ENCODE assay signal across 22 cellular contexts in genomic region chr13:45909724-45910123, GRCh38. TPM values are rescaled to one million over a fixed set of nuclear protein-coding genes. Genes with fewer than 3 reads are reported as not detected.
DNase-seq lines count a peak whose midpoint lies in the region; ATAC-seq and TF ChIP-seq lines count a peak whose summit lies in the region.
"Had no signal": no experiment of that assay in that cellular context is flagged by ENCODE, and none has a peak within 500 bp of the region (broad histone marks: within the 10 kb centered on the region; RNA-seq: fewer than 3 reads in every experiment).

No MANE protein-coding gene starts in this region.

- H3K36me3 Mint-ChIP-seq in stimulated activated effector memory CD8-positive, alpha-beta T cell treated with anti-CD3 and anti-CD28 coated beads, Interleukin-12 subunit alpha, Interleukin-12 subunit beta, amount 100 ng/mL, for 72 hours, result no peaks in the 10 kb centered on the region
- H3K36me3 Mint-ChIP-seq in T-helper 17 cell (ENCODE audit: low read depth), result peaks cover 3% of the 10 kb centered on the region
- H3K36me3 Mint-ChIP-seq: CD4-positive, CD25-positive, alpha-beta regulatory T cell had no signal

- H3K9me3 Mint-ChIP-seq in stimulated activated effector memory CD8-positive, alpha-beta T cell treated with anti-CD3 and anti-CD28 coated beads, Interleukin-12 subunit alpha, Interleukin-12 subunit beta, amount 100 ng/mL, for 72 hours, result no peaks in the 10 kb centered on the region

- H3K4me1 Mint-ChIP-seq in stimulated activated effector memory CD8-positive, alpha-beta T cell treated with anti-CD3 and anti-CD28 coated beads, Interleukin-12 subunit alpha, Interleukin-12 subunit beta, amount 100 ng/mL, for 72 hours, result no peaks in the 10 kb centered on the region
- H3K4me1 Mint-ChIP-seq in T-helper 17 cell, result no peaks in the 10 kb centered on the region
- H3K4me1 Mint-ChIP-seq: CD4-positive, CD25-positive, alpha-beta regulatory T cell had no signal

- H3K4me3 Mint-ChIP-seq in stimulated activated effector memory CD8-positive, alpha-beta T cell treated with anti-CD3 and anti-CD28 coated beads, Interleukin-12 subunit alpha, Interleukin-12 subunit beta, amount 100 ng/mL, for 72 hours, result no peak overlapping the region
- no peak overlapping the region for H3K4me3 Mint-ChIP-seq in T-helper 17 cell
- H3K4me3 Mint-ChIP-seq: CD4-positive, CD25-positive, alpha-beta regulatory T cell had no signal

- H3K27me3 Mint-ChIP-seq in T-helper 17 cell, result peaks cover 8% of the 10 kb centered on the region

- no peaks in the 10 kb centered on the region for H3K9me3 ChIP-seq in T-helper 17 cell (ENCODE audit: control insufficient read depth, low read length, poor library complexity, severe bottlenecking)
- H3K9me3 ChIP-seq: MG63 had no signal

- no peak overlapping the region for H3K27ac Mint-ChIP-seq in stimulated activated effector memory CD8-positive, alpha-beta T cell treated with anti-CD3 and anti-CD28 coated beads, Interleukin-12 subunit alpha, Interleukin-12 subunit beta, amount 100 ng/mL, for 72 hours
- no peak overlapping the region for H3K27ac Mint-ChIP-seq in T-helper 17 cell

- TF ChIP-seq CTCF in choroid plexus epithelial cell (conservative IDR thresholded peaks at IDR 0.05; ENCODE audit: low read depth, low read length), result no peak

- no peak overlapping the region for H3K4me3 ChIP-seq in choroid plexus epithelial cell (ENCODE audit: low read depth, low read length)
- H3K4me3 ChIP-seq: K562, MG63, PC-9, SK-N-MC had no signal

- DNase-seq in EH (ENCODE audit: low read depth), result peak; percentile 5
- DNase-seq in NCI-H1694 treated with DMSO at 0.1 percent for 48 hours (lab: John Stamatoyannopoulos, UW), result peak; percentile 76
- peak; percentile 1 for DNase-seq in choroid plexus epithelial cell (ENCODE audit: low read depth)
- no peak for DNase-seq in stimulated activated effector memory CD8-positive, alpha-beta T cell treated with anti-CD3 and anti-CD28 coated beads, Interleukin-12 subunit alpha, Interleukin-12 subunit beta, amount 100 ng/mL, for 72 hours (ENCODE audit: low spot score in 2 of 2)
- DNase-seq in T-helper 17 cell, result no peak
- DNase-seq in NCI-H345 (lab: John Stamatoyannopoulos, UW), result no peak
- no peak for DNase-seq in cerebellar cortex (ENCODE audit: low spot score)
- DNase-seq: CD4-positive, CD25-positive, alpha-beta regulatory T cell; DMS79 treated with DMSO at 0.1 percent for 48 hours; H7; MG63; NCI-H1417; NCI-H187 treated with DMSO at 0.1 percent for 48 hours; NCI-H69; PC-9; RPMI8226; SHP77 had no signal

- ATAC-seq in stimulated activated effector memory CD8-positive, alpha-beta T cell treated with anti-CD3 and anti-CD28 coated beads, Interleukin-12 subunit alpha, Interleukin-12 subunit beta, amount 100 ng/mL, for 72 hours, result peak; percentile 22
- ATAC-seq in T-helper 17 cell, result no peak
- ATAC-seq: HepG2, K562 had no signal

RNA-seq across cellular contexts. Expression of gene SIAH3, which starts 58.2 kb away (rescaled TPM):
- under 1 TPM; 0.10 to 0.15 TPM for total RNA-seq in T-helper 17 cell
- total RNA-seq: CD4-positive, CD25-positive, alpha-beta regulatory T cell; G401; HepG2; K562; LHCN-M2; PC-9 had no signal

Comparison
In these comparisons a context has a peak if more than half of its experiments do, and no peak if none do; other contexts are left out.
1. DNase-seq: peak in EH (single experiment), NCI-H1694 treated with DMSO at 0.1 percent for 48 hours (single experiment) and choroid plexus epithelial cell (single experiment); none in stimulated activated effector memory CD8-positive, alpha-beta T cell treated with anti-CD3 and anti-CD28 coated beads, Interleukin-12 subunit alpha, Interleukin-12 subunit beta, amount 100 ng/mL, for 72 hours (0 of 2), T-helper 17 cell (0 of 3), NCI-H345 (single experiment) and cerebellar cortex (single experiment).